In genomic region chr1:211258310-211258755, GRCh38 we compare ENCODE assay signal across 8 cellular contexts. TPM values are rescaled to one million over a fixed set of nuclear protein-coding genes. Genes with fewer than 3 reads are reported as not detected.
DNase-seq lines count a peak whose midpoint lies in the region; ATAC-seq and TF ChIP-seq lines count a peak whose summit lies in the region.

No MANE protein-coding gene starts in this region.

- peak overlapping the region; percentile 26 to 99 for H3K9ac ChIP-seq in liver (ENCODE audit: low read depth in 1 of 2, low read length in 2 of 2)

- peak; percentile 26 for ATAC-seq in HG03457 (IDR thresholded peaks at IDR 0.05; ENCODE audit: unreplicated experiment)

- no peak; the same call in none of the 2 replicates for TF ChIP-seq CTCF in AG09319 (IDR thresholded peaks at IDR 0.05; ENCODE audit: low read depth, low read length)
- no peak for TF ChIP-seq CTCF in liver (IDR thresholded peaks at IDR 0.05; ENCODE audit: low read depth, low read length, missing input control)

- DNase-seq in AG09319 (ENCODE audit: extremely low read depth, low read depth) (peak; percentile 40), GM19240 (ENCODE audit: insufficient read length, low spot score) (peak; percentile 45), NCI-H748 (lab: John Stamatoyannopoulos, UW; ENCODE audit: unreplicated experiment) (peak; percentile 78), dermis microvascular lymphatic vessel endothelial cell (ENCODE audit: low read depth in 2 of 2) (peak; percentile 17 to 65)
- DNase-seq in activated CD4-positive, alpha-beta T cell treated with anti-CD3 and anti-CD28 coated beads, Interleukin-2, amount 50 U/mL, for 48 hours = peak; percentile 63 to 71
- peak; percentile 49 to 58 for DNase-seq in stimulated activated CD4-positive, alpha-beta T cell treated with anti-CD3 and anti-CD28 coated beads, Interleukin-4, amount 100 ng/mL, for 4 hours

- H3K27ac ChIP-seq in liver (ENCODE audit: low read depth in 1 of 2, low read length in 2 of 2) = peak overlapping the region; percentile 95

- H3K4me1 ChIP-seq in liver (ENCODE audit: control insufficient read depth in 4 of 4, insufficient read depth in 4 of 4, low read length in 3 of 4) = peaks cover 0 to 24% (median 15%) of the 10 kb centered on the region in 4 donors

- H3K36me3 ChIP-seq in liver (ENCODE audit: control insufficient read depth in 4 of 4, insufficient read depth in 3 of 4, low read depth in 1 of 4, low read length in 3 of 4) = no peaks in the 10 kb centered on the region

- H3K27me3 ChIP-seq in liver (ENCODE audit: control insufficient read depth in 4 of 4, insufficient read depth in 4 of 4, low read length in 3 of 4) = no peaks in the 10 kb centered on the region

- under 1% methylated on average over 17 of the region's 17 CpGs for WGBS in liver

- H3K4me3 ChIP-seq in liver (ENCODE audit: low read depth in 1 of 3, low read length in 3 of 3) = peak overlapping the region; percentile 64 to 94 (median 75)

- no peaks in the 10 kb centered on the region for H3K9me3 ChIP-seq in liver (ENCODE audit: control insufficient read depth in 4 of 4, low read length in 3 of 4)

- peak in 1 of 2 donors; percentile 36 for TF ChIP-seq RAD21 in liver (IDR thresholded peaks at IDR 0.05)

TF ChIP-seq in liver, 16 proteins besides CTCF, POLR2A, EP300 and RAD21:
- TF ChIP-seq NR2F2 (IDR thresholded peaks at IDR 0.05) (no peak), HNF4G (IDR thresholded peaks at IDR 0.05) (no peak), REST (IDR thresholded peaks at IDR 0.05) (no peak), FOXA2 (IDR thresholded peaks at IDR 0.05) (no peak), JUND (IDR thresholded peaks at IDR 0.05) (no peak), SP1 (IDR thresholded peaks at IDR 0.05) (no peak), EGR1 (IDR thresholded peaks at IDR 0.05; ENCODE audit: low read depth in 2 of 2) (no peak), MAX (IDR thresholded peaks at IDR 0.05) (no peak), ATF3 (IDR thresholded peaks at IDR 0.05) (no peak), FOXA1 (IDR thresholded peaks at IDR 0.05) (no peak), YY1 (IDR thresholded peaks at IDR 0.05) (peak; percentile 17), RXRA (IDR thresholded peaks at IDR 0.05) (peak in 1 of 2 donors; percentile 9)

RNA-seq across cellular contexts. Expression of gene RCOR3, which starts 0.8 kb away (rescaled TPM):
- total RNA-seq in dermis microvascular lymphatic vessel endothelial cell = 7.1 and 12.4 TPM in 2 replicates
- 10 to 100 TPM; 15.0 to 20.2 TPM for total RNA-seq in liver
- 10 to 100 TPM in 1 of 2 donors, 1 to 10 TPM in 1; 7.8 to 11.8 TPM for polyA plus RNA-seq in liver

Comparison
In these comparisons a context has a peak if more than half of its experiments do, and no peak if none do; other contexts are left out.
1. Peak in every context shown above with its lines: DNase-seq, ATAC-seq, H3K4me3 ChIP-seq and H3K27ac ChIP-seq.